1 cellular context compared by ENCODE assay signal in genomic region chr18:23354625-23355024, GRCh38.
TF ChIP-seq lines count a peak whose summit lies in the region.

No MANE protein-coding gene starts in this region.

TF ChIP-seq in K562, 482 proteins besides CTCF, POLR2A, EP300 and RAD21 (continued from another document and continues in another):
- TF ChIP-seq SRSF3 (IDR thresholded peaks at IDR 0.05; ENCODE audit: insufficient read depth, low read length): no peak
- TF ChIP-seq TFAM (CRISPR knock-in tag; conservative IDR thresholded peaks at IDR 0.05): no peak
- TF ChIP-seq FOXK1 (CRISPR knock-in tag; IDR thresholded peaks at IDR 0.05; ENCODE audit: borderline replicate concordance): no peak
- TF ChIP-seq ARHGAP35 (IDR thresholded peaks at IDR 0.05; ENCODE audit: partially characterized antibody): no peak
- TF ChIP-seq FOS (IDR thresholded peaks at IDR 0.05; ENCODE audit: extremely low read depth, insufficient read length): peak; percentile 45
- TF ChIP-seq SMARCA4 (IDR thresholded peaks at IDR 0.05): peak; percentile 86
- no peak for TF ChIP-seq ADNP (tag; IDR thresholded peaks at IDR 0.05)
- TF ChIP-seq E4F1 (CRISPR knock-in tag; IDR thresholded peaks at IDR 0.05; ENCODE audit: borderline replicate concordance): no peak
- no peak for TF ChIP-seq SNAPC5 (CRISPR knock-in tag; IDR thresholded peaks at IDR 0.05)
- TF ChIP-seq ZC3H8 (IDR thresholded peaks at IDR 0.05): no peak
- no peak for TF ChIP-seq RBM15 (IDR thresholded peaks at IDR 0.05; ENCODE audit: insufficient read depth, low read length)
- TF ChIP-seq ZHX1 (conservative IDR thresholded peaks at IDR 0.05; ENCODE audit: low read length): no peak
- TF ChIP-seq HDAC6 (IDR thresholded peaks at IDR 0.05; ENCODE audit: low read depth, low read length): no peak
- TF ChIP-seq ZKSCAN3 (CRISPR knock-in tag; IDR thresholded peaks at IDR 0.05): no peak
- no peak for TF ChIP-seq ZNF165 (CRISPR knock-in tag; IDR thresholded peaks at IDR 0.05; ENCODE audit: borderline replicate concordance)
- no peak for TF ChIP-seq NFE2 (IDR thresholded peaks at IDR 0.05; ENCODE audit: low read depth)
- TF ChIP-seq, protein P1, sequence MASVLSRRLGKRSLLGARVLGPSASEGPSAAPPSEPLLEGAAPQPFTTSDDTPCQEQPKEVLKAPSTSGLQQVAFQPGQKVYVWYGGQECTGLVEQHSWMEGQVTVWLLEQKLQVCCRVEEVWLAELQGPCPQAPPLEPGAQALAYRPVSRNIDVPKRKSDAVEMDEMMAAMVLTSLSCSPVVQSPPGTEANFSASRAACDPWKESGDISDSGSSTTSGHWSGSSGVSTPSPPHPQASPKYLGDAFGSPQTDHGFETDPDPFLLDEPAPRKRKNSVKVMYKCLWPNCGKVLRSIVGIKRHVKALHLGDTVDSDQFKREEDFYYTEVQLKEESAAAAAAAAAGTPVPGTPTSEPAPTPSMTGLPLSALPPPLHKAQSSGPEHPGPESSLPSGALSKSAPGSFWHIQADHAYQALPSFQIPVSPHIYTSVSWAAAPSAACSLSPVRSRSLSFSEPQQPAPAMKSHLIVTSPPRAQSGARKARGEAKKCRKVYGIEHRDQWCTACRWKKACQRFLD (CRISPR knock-in tag; IDR thresholded peaks at IDR 0.05): no peak
- TF ChIP-seq POLR2G (IDR thresholded peaks at IDR 0.05; ENCODE audit: low read depth, low read length): no peak
- TF ChIP-seq RBM14 (IDR thresholded peaks at IDR 0.05; ENCODE audit: borderline replicate concordance, insufficient read depth, low read depth, low read length): no peak
- no peak for TF ChIP-seq ZNF449 (CRISPR knock-in tag; IDR thresholded peaks at IDR 0.05)
- TF ChIP-seq ZNF212 (CRISPR knock-in tag; IDR thresholded peaks at IDR 0.05): no peak
- TF ChIP-seq CREB1 (IDR thresholded peaks at IDR 0.05): no peak
- TF ChIP-seq CREB1 (CRISPR knock-in tag; IDR thresholded peaks at IDR 0.05): no peak
- TF ChIP-seq TSHZ1 (CRISPR knock-in tag; IDR thresholded peaks at IDR 0.05): no peak
- TF ChIP-seq ZBTB34 (CRISPR knock-in tag; IDR thresholded peaks at IDR 0.05): no peak
- peak; percentile 95 for TF ChIP-seq PKNOX1 (IDR thresholded peaks at IDR 0.05)
- no peak for TF ChIP-seq TCF7 (IDR thresholded peaks at IDR 0.05; ENCODE audit: borderline replicate concordance)
- TF ChIP-seq, protein P2, sequence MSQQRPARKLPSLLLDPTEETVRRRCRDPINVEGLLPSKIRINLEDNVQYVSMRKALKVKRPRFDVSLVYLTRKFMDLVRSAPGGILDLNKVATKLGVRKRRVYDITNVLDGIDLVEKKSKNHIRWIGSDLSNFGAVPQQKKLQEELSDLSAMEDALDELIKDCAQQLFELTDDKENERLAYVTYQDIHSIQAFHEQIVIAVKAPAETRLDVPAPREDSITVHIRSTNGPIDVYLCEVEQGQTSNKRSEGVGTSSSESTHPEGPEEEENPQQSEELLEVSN (IDR thresholded peaks at IDR 0.05; ENCODE audit: borderline replicate concordance in 1 of 2, extremely low read depth in 1 of 2, insufficient read depth in 1 of 2, insufficient read length in 1 of 2, low read depth in 1 of 2, low read length in 1 of 2, poor library complexity in 1 of 2, severe bottlenecking in 1 of 2): peak in 1 of 2 experiments; percentile 12
- TF ChIP-seq SMARCE1 (IDR thresholded peaks at IDR 0.05): peak; percentile 83; the same call in 1 of the 2 replicates
- no peak for TF ChIP-seq ASH1L (IDR thresholded peaks at IDR 0.05; ENCODE audit: borderline replicate concordance, low read depth, partially characterized antibody)
- no peak for TF ChIP-seq STAT5B (CRISPR knock-in tag; IDR thresholded peaks at IDR 0.05)
- TF ChIP-seq SMAD2 (IDR thresholded peaks at IDR 0.05; ENCODE audit: low read depth, low read length): no peak
- TF ChIP-seq, protein P3, sequence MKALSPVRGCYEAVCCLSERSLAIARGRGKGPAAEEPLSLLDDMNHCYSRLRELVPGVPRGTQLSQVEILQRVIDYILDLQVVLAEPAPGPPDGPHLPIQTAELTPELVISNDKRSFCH (CRISPR knock-in tag; IDR thresholded peaks at IDR 0.05): no peak
- TF ChIP-seq, protein P3 (tag; IDR thresholded peaks at IDR 0.05): no peak
- TF ChIP-seq MTA2 (IDR thresholded peaks at IDR 0.05; ENCODE audit: low read depth): no peak
- TF ChIP-seq RHOXF2B (CRISPR knock-in tag; conservative IDR thresholded peaks at IDR 0.05): no peak
- no peak for TF ChIP-seq EZH2 (IDR thresholded peaks at IDR 0.05; ENCODE audit: borderline replicate concordance, low read depth, low read length)
- TF ChIP-seq ETV1 (tag; conservative IDR thresholded peaks at IDR 0.05; ENCODE audit: low read depth): no peak
- TF ChIP-seq ELK1 (CRISPR knock-in tag; IDR thresholded peaks at IDR 0.05): no peak
- TF ChIP-seq SRF (CRISPR knock-in tag; IDR thresholded peaks at IDR 0.05): no peak
- TF ChIP-seq THAP7 (CRISPR knock-in tag; IDR thresholded peaks at IDR 0.05): no peak
- peak; percentile 96 for TF ChIP-seq FOSL1 (tag; conservative IDR thresholded peaks at IDR 0.05)
- TF ChIP-seq, protein P4, sequence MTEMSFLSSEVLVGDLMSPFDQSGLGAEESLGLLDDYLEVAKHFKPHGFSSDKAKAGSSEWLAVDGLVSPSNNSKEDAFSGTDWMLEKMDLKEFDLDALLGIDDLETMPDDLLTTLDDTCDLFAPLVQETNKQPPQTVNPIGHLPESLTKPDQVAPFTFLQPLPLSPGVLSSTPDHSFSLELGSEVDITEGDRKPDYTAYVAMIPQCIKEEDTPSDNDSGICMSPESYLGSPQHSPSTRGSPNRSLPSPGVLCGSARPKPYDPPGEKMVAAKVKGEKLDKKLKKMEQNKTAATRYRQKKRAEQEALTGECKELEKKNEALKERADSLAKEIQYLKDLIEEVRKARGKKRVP (CRISPR knock-in tag; IDR thresholded peaks at IDR 0.05): no peak
- TF ChIP-seq DPF2 (IDR thresholded peaks at IDR 0.05): peak; percentile 63
